In genomic region chr1:3306583-3307285, GRCh38 we compare ENCODE assay signal across 14 cellular contexts.
DNase-seq lines count a peak whose midpoint lies in the region; ATAC-seq lines count a peak whose summit lies in the region.
"Had no signal": no experiment of that assay in that cellular context is flagged by ENCODE, and none has a peak within 500 bp of the region (broad histone marks: within the 10 kb centered on the region; RNA-seq: fewer than 3 reads in every experiment).

No MANE protein-coding gene starts in this region.

- H3K27me3 ChIP-seq in ACC112 (ENCODE audit: insufficient read depth, low read length): no peaks in the 10 kb centered on the region
- H3K27me3 ChIP-seq in H7 (ENCODE audit: control insufficient read depth, insufficient read depth, low read length): no peaks in the 10 kb centered on the region

- H3K27ac ChIP-seq in ACC112 (ENCODE audit: low read depth, low read length): peak overlapping the region; percentile 93

- no peak for ATAC-seq in HG03469 (IDR thresholded peaks at IDR 0.05; ENCODE audit: unreplicated experiment)
- ATAC-seq: GM23338, WTC11 had no signal

- DNase-seq in GM04504 (ENCODE audit: low read depth) (peak; percentile 63), amniotic epithelial cell (ENCODE audit: low read depth) (peak; percentile 87), iris pigment epithelial cell (ENCODE audit: low read depth) (peak; percentile 87), putamen (ENCODE audit: low spot score) (no peak), NCI-H2107 (lab: John Stamatoyannopoulos, UW) (no peak), H7 (no peak)
- DNase-seq: anterior cingulate cortex; CD4-positive, alpha-beta T cell; hypothalamus; NCI-H1417 had no signal

- H2AFZ ChIP-seq in ACC112 (ENCODE audit: low read length, unreplicated experiment): peak overlapping the region; percentile 52
- H2AFZ ChIP-seq: GM23338 had no signal

- no peaks in the 10 kb centered on the region for H3K79me2 ChIP-seq in ACC112 (ENCODE audit: control insufficient read depth, insufficient read depth, low read length, unreplicated experiment)

- peaks cover 28% of the 10 kb centered on the region for H3K4me1 ChIP-seq in ACC112 (ENCODE audit: control insufficient read depth, insufficient read depth, low read length, unreplicated experiment)

- no peaks in the 10 kb centered on the region for H3K36me3 ChIP-seq in ACC112 (ENCODE audit: insufficient read depth, low read length)
- H3K36me3 ChIP-seq in H7 (replicated peaks; ENCODE audit: control insufficient read depth, insufficient read depth, low read length): no peaks in the 10 kb centered on the region

- H3K4me3 ChIP-seq in ACC112 (ENCODE audit: low read depth, low read length) (peak overlapping the region; percentile 53), H7 (ENCODE audit: insufficient read depth, low read depth, low read length) (no peak overlapping the region)
- H3K4me3 ChIP-seq: GM23338 had no signal

Comparison
In these comparisons a context has a peak if more than half of its experiments do, and no peak if none do; other contexts are left out.
1. DNase-seq: peak in GM04504 (single experiment), amniotic epithelial cell (single experiment) and iris pigment epithelial cell (single experiment); none in putamen (single experiment), NCI-H2107 (single experiment) and H7 (single experiment).